ENCODE assay signal across 1 cellular context in the genomic region with DNA sequence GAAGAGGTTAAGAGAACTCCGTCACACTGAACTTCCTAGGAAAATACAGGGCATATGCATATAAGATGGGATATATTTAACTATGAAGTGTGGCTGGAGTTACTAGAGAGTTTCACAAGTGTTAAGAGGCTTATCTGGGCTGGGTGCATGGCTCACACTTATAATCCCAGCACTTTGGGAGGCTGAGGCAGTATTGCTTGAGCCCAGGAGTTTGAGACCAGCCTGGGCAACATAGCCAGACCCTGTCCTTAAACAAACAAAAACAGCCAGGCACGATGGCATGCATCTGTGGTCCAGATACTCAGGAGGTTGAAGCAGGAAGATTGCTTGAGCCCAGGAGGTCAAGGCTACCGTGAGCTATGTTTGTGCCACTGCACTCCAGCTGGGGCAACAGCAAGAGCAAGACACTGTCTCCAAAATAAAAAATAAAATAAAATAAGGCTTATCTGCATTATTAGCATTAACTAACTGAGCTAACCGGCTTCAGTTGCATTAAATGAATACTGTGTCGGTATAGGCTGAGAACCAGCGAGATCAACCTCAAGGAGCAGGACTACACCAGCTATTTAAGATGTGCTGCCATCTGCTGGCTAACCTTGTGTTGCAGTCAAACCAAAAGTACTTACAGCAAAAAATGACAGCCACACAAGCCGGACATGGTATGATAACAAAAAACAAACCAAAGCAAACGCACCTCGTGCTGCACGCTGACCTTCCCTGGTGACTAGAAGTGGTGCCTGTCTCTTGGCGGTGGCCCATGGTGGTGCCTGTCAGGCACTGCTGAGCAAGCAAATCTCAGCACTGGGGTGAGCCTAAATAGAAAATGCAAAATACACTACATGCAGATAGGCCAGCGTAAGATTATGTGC.
TF ChIP-seq lines count a peak whose summit lies in the region.

No MANE protein-coding gene starts in this region.

TF ChIP-seq in GM23338, 12 proteins besides CTCF, POLR2A, EP300 and RAD21:
- TF ChIP-seq EZH2phosphoT487 (IDR thresholded peaks at IDR 0.05; ENCODE audit: unreplicated experiment) (no peak), STAT1 (IDR thresholded peaks at IDR 0.05; ENCODE audit: unreplicated experiment) (no peak), REST (IDR thresholded peaks at IDR 0.05; ENCODE audit: unreplicated experiment) (no peak), JUNB (IDR thresholded peaks at IDR 0.05; ENCODE audit: unreplicated experiment) (no peak), EZH2 (IDR thresholded peaks at IDR 0.05; ENCODE audit: low read depth, unreplicated experiment) (no peak), ZNF462 (CRISPR knock-in tag; IDR thresholded peaks at IDR 0.05) (no peak), NANOG (IDR thresholded peaks at IDR 0.05; ENCODE audit: borderline replicate concordance) (no peak), POLR2AphosphoS5 (IDR thresholded peaks at IDR 0.05; ENCODE audit: low read depth) (no peak), CREB1 (CRISPR knock-in tag; IDR thresholded peaks at IDR 0.05; ENCODE audit: low read depth) (no peak), ZNF331 (CRISPR knock-in tag; IDR thresholded peaks at IDR 0.05; ENCODE audit: low read depth) (no peak), ETS1 (IDR thresholded peaks at IDR 0.05) (no peak), ZNF114 (CRISPR knock-in tag; IDR thresholded peaks at IDR 0.05) (no peak)
